Comparison of ENCODE assay signal across 8 cellular contexts in the genomic region with DNA sequence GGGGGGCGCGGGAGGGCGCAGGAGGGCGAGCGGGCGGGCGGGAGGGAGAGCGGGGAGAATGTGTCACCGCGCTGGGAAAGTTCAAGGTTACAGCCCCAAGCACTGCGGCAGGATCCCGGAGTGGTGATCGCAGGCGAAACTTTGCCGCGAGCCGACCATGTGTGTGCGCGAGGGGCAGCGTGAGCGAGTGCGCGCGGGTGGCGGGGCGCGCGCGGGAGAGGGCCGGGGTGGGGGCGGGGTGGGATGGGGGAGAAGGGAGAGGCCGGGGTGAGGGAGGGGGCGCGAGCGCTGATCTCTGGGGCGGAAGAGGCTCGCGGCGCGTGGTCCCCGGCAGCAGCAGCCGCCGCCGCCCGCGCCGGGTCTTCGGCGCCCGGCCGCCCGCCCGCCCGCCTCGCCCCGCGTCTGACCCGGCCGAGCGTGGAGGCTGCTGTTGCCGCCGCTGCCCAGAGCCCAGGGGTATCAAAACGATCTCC. TPM values are rescaled to one million over a fixed set of nuclear protein-coding genes. Genes with fewer than 3 reads are reported as not detected.
DNase-seq lines count a peak whose midpoint lies in the region; ATAC-seq and TF ChIP-seq lines count a peak whose summit lies in the region.

A gene (minus strand): TSS at position 191 of the 473 bp plus-strand sequence. CDS start 630 bp downstream, outside the sequence.

- H3K4me3 Mint-ChIP-seq in Caco-2 (ENCODE audit: unreplicated experiment) = peak within 1 kb of the TSS; percentile 76
- H3K4me3 Mint-ChIP-seq in activated CD8-positive, alpha-beta T cell treated with anti-CD3 and anti-CD28 coated beads for 36 hours = peak within 1 kb of the TSS; percentile 52

- no peak for TF ChIP-seq CTCF in Caco-2 (IDR thresholded peaks at IDR 0.05; ENCODE audit: insufficient read depth in 1 of 2, low read depth in 1 of 2, low read length in 1 of 2, severe bottlenecking in 1 of 2, unreplicated experiment in 1 of 2)
- no peak for TF ChIP-seq CTCF in activated CD8-positive, alpha-beta T cell treated with anti-CD3 and anti-CD28 coated beads for 36 hours (IDR thresholded peaks at IDR 0.05)
- TF ChIP-seq CTCF in gastroesophageal sphincter (IDR thresholded peaks at IDR 0.05) = no peak

- POLR2A ChIA-PET in Caco-2 (lab: Charles Lee) = interaction anchor here (0.7 kb wide), 1 partner anchor 178 kb away, joined by 3 read pairs; no protein-coding TSS in a partner anchor
- POLR2A ChIA-PET in activated CD8-positive, alpha-beta T cell treated with anti-CD3 and anti-CD28 coated beads for 36 hours (lab: Charles Lee) = no interaction called here

- H3K36me3 ChIP-seq in Caco-2 (ENCODE audit: control insufficient read depth, insufficient read depth, low read length) (no peaks in the 10 kb centered on the region), HUES48 (ENCODE audit: control insufficient read depth, insufficient read depth, low read length) (no peaks in the 10 kb centered on the region), gastroesophageal sphincter (no peaks in the 10 kb centered on the region), neuron (ENCODE audit: insufficient read depth, low read length) (no peaks in the 10 kb centered on the region)

- CTCF ChIA-PET in Caco-2 (lab: Charles Lee) = no interaction called here
- CTCF ChIA-PET in activated CD8-positive, alpha-beta T cell treated with anti-CD3 and anti-CD28 coated beads for 36 hours (lab: Charles Lee) = no interaction called here

- peak within 1 kb of the TSS; percentile 97 for H2AFZ ChIP-seq in neuron (ENCODE audit: low read depth, low read length)

- H3K9ac ChIP-seq in HUES48 (ENCODE audit: low read depth, low read length) = peak within 1 kb of the TSS; percentile 70

- H3K27ac Mint-ChIP-seq in Caco-2 (ENCODE audit: unreplicated experiment) = no peak within 1 kb of the TSS
- H3K27ac Mint-ChIP-seq in activated CD8-positive, alpha-beta T cell treated with anti-CD3 and anti-CD28 coated beads for 36 hours = no peak within 1 kb of the TSS

- peaks cover 24% of the 10 kb centered on the region for H3K27me3 Mint-ChIP-seq in Caco-2 (ENCODE audit: insufficient read depth, unreplicated experiment)
- peaks cover 55% of the 10 kb centered on the region for H3K27me3 Mint-ChIP-seq in activated CD8-positive, alpha-beta T cell treated with anti-CD3 and anti-CD28 coated beads for 36 hours

- peak; percentile 48 for ATAC-seq in activated CD8-positive, alpha-beta T cell treated with anti-CD3 and anti-CD28 coated beads for 36 hours
- peak; percentile 8 for ATAC-seq in gastroesophageal sphincter
- ATAC-seq in HG03520 (IDR thresholded peaks at IDR 0.05; ENCODE audit: unreplicated experiment) = no peak
- ATAC-seq in GM18907 (IDR thresholded peaks at IDR 0.05; ENCODE audit: unreplicated experiment) = no peak

- intact Hi-C loops in Caco-2 (cut with micrococcal nuclease; ENCODE audit: unreplicated experiment) = no loop called here
- intact Hi-C loops in activated CD8-positive, alpha-beta T cell treated with anti-CD3 and anti-CD28 coated beads for 36 hours (cut with micrococcal nuclease) = loop anchor here (5.0 kb wide), 1 partner anchor 33 kb away; no protein-coding TSS in a partner anchor

- no peak for TF ChIP-seq EP300 in gastroesophageal sphincter (IDR thresholded peaks at IDR 0.05)

- DNase-seq in Caco-2 (peak in 1 of 2 experiments; percentile 5), NOMO-1 treated with DMSO at 0.1 percent for 48 hours (lab: John Stamatoyannopoulos, UW; ENCODE audit: unreplicated experiment) (no peak)
- DNase-seq in activated CD8-positive, alpha-beta T cell treated with anti-CD3 and anti-CD28 coated beads for 36 hours = no peak

- H3K27me3 ChIP-seq in Caco-2 (replicated peaks; ENCODE audit: control insufficient read depth, insufficient read depth, low read length) (peaks cover 1% of the 10 kb centered on the region; the same call in 1 of the 2 replicates), HUES48 (ENCODE audit: control insufficient read depth, insufficient read depth, low read length) (peaks cover 51% of the 10 kb centered on the region), gastroesophageal sphincter (no peaks in the 10 kb centered on the region), neuron (ENCODE audit: insufficient read depth, low read length) (no peaks in the 10 kb centered on the region)

- H3K9me3 Mint-ChIP-seq in Caco-2 (ENCODE audit: unreplicated experiment) = no peaks in the 10 kb centered on the region
- no peaks in the 10 kb centered on the region for H3K9me3 Mint-ChIP-seq in activated CD8-positive, alpha-beta T cell treated with anti-CD3 and anti-CD28 coated beads for 36 hours

- no peaks in the 10 kb centered on the region for H3K36me3 Mint-ChIP-seq in Caco-2 (ENCODE audit: insufficient read depth, unreplicated experiment)
- peaks cover 5% of the 10 kb centered on the region for H3K36me3 Mint-ChIP-seq in activated CD8-positive, alpha-beta T cell treated with anti-CD3 and anti-CD28 coated beads for 36 hours (ENCODE audit: low read depth)

- no peaks in the 10 kb centered on the region; the same call in 1 of the 2 replicates for H3K4me1 ChIP-seq in Caco-2
- peaks cover 44% of the 10 kb centered on the region for H3K4me1 ChIP-seq in HUES48 (ENCODE audit: control insufficient read depth, insufficient read depth, low read length)
- peaks cover 0 to 62% (median 15%) of the 10 kb centered on the region in 3 donors for H3K4me1 ChIP-seq in gastroesophageal sphincter
- peaks cover 40% of the 10 kb centered on the region for H3K4me1 ChIP-seq in neuron (ENCODE audit: insufficient read depth, low read length)

- no TSS peak for BruUV-seq in Caco-2 (replicated peaks; lab: Mats Ljungman, UMichigan)

- peaks cover 6% of the 10 kb centered on the region for H3K4me1 Mint-ChIP-seq in Caco-2 (ENCODE audit: low read depth, unreplicated experiment)
- peaks cover 21% of the 10 kb centered on the region for H3K4me1 Mint-ChIP-seq in activated CD8-positive, alpha-beta T cell treated with anti-CD3 and anti-CD28 coated beads for 36 hours (ENCODE audit: low read depth)

- H3K27ac ChIP-seq in HUES48 (ENCODE audit: low read depth, low read length) = peak within 1 kb of the TSS; percentile 90
- peak within 1 kb of the TSS; percentile 71 to 100 (median 99) for H3K27ac ChIP-seq in gastroesophageal sphincter

- H3K4me3 ChIP-seq in Caco-2 (ENCODE audit: low read depth, low read length) = peak within 1 kb of the TSS; percentile 31
- peak within 1 kb of the TSS; percentile 84 for H3K4me3 ChIP-seq in HUES48 (ENCODE audit: low read depth, low read length)
- peak within 1 kb of the TSS; percentile 95 to 96 for H3K4me3 ChIP-seq in gastroesophageal sphincter
- peak within 1 kb of the TSS; percentile 93 for H3K4me3 ChIP-seq in neuron (ENCODE audit: low read length)

- 0% methylated on average over 13 of the region's 63 CpGs; no CpG with 5 or more reads in 1 of the 2 donors for WGBS in gastroesophageal sphincter (ENCODE audit: low coverage in 1 of 2), 2 donors

- no peaks in the 10 kb centered on the region for H3K9me3 ChIP-seq in Caco-2
- no peaks in the 10 kb centered on the region for H3K9me3 ChIP-seq in HUES48 (ENCODE audit: control insufficient read depth, insufficient read depth, low read length)
- H3K9me3 ChIP-seq in gastroesophageal sphincter = no peaks in the 10 kb centered on the region
- no peaks in the 10 kb centered on the region for H3K9me3 ChIP-seq in neuron (ENCODE audit: low read length)

- TF ChIP-seq POLR2A in gastroesophageal sphincter (IDR thresholded peaks at IDR 0.05) = no peak

RNA-seq across cellular contexts. Expression of the gene that starts here (rescaled TPM):
- total RNA-seq in Caco-2 (2022) (0.44 and 0.61 TPM in 2 replicates), gastroesophageal sphincter (10 to 100 TPM; 61.0 to 68.3 (median 65.4) TPM)
- total RNA-seq in activated CD8-positive, alpha-beta T cell treated with anti-CD3 and anti-CD28 coated beads for 36 hours = not detected

Comparison
In these comparisons a context has a peak if more than half of its experiments do, and no peak if none do; other contexts are left out.
1. RNA of the gene that starts here (total RNA-seq): 61.0 to 68.3 TPM in gastroesophageal sphincter; 0.44 to 0.61 TPM in Caco-2 and not detected in activated CD8-positive, alpha-beta T cell treated with anti-CD3 and anti-CD28 coated beads for 36 hours; every median in the first group is over 10 times any median in the second.
2. Peak in ATAC-seq in activated CD8-positive, alpha-beta T cell treated with anti-CD3 and anti-CD28 coated beads for 36 hours; RNA of the gene not detected or under 1 TPM.
3. H3K4me3 ChIP-seq: peak in every context shown above with its lines; median percentile 96 in gastroesophageal sphincter; 93 in neuron; 84 in HUES48; 31 in Caco-2.